In genomic region chr4:114399085-114399484, GRCh38 we compare ENCODE assay signal across 28 cellular contexts.
A peak's percentile ranks its signal among the peaks of the same experiment; 100 is the strongest.
DNase-seq lines count a peak whose midpoint lies in the region; ATAC-seq and TF ChIP-seq lines count a peak whose summit lies in the region.
"Had no signal": no experiment of that assay in that cellular context is flagged by ENCODE, and none has a peak within 500 bp of the region (broad histone marks: within the 10 kb centered on the region; RNA-seq: fewer than 3 reads in every experiment).

No MANE protein-coding gene starts in this region.

- H3K23ac ChIP-seq in mesenchymal stem cell (ENCODE audit: low read length in 2 of 2), result no peak overlapping the region

- no peaks in the 10 kb centered on the region for H3K9me3 ChIP-seq in mesenchymal stem cell (ENCODE audit: control insufficient read depth, low read length)
- H3K9me3 ChIP-seq: esophagus muscularis mucosa, MG63, spleen, testis had no signal

- no peak overlapping the region for H4K8ac ChIP-seq in mesenchymal stem cell (ENCODE audit: low read length)

- H3K27me3 ChIP-seq in mesenchymal stem cell (ENCODE audit: control insufficient read depth in 1 of 2, insufficient read depth in 1 of 2, low read length in 2 of 2), result peaks cover 0 to 7% of the 10 kb centered on the region in 2 experiments
- H3K27me3 ChIP-seq: esophagus muscularis mucosa, spleen, testis had no signal

- H2AFZ ChIP-seq in mesenchymal stem cell (ENCODE audit: low read depth, low read length), result no peak overlapping the region

- no peak overlapping the region for H3K4me3 ChIP-seq in epithelial cell of proximal tubule (ENCODE audit: low read depth, low read length)
- H3K4me3 ChIP-seq in mesenchymal stem cell (ENCODE audit: insufficient read depth in 1 of 2, low read depth in 1 of 2, low read length in 2 of 2), result no peak overlapping the region
- H3K4me3 ChIP-seq: esophagus muscularis mucosa, MG63, spleen, testis had no signal

- H3K27ac ChIP-seq in mesenchymal stem cell (ENCODE audit: low read length, poor library complexity, severe bottlenecking), result peak overlapping the region; percentile 6
- H3K27ac ChIP-seq: esophagus muscularis mucosa, spleen, testis had no signal

- H2BK12ac ChIP-seq in mesenchymal stem cell (ENCODE audit: low read length in 2 of 2), result no peak overlapping the region

- H3K14ac ChIP-seq in mesenchymal stem cell (ENCODE audit: low read length in 2 of 2), result peak overlapping the region in 1 of 2 experiments; percentile 23

- no peak for ATAC-seq in HG02852 (IDR thresholded peaks at IDR 0.05; ENCODE audit: unreplicated experiment)
- ATAC-seq in activated CD4-positive, CD25-positive, alpha-beta regulatory T cell treated with anti-CD3 and anti-CD28 coated beads, Interleukin-2, amount 50 U/mL, for 24 hours, result no peak
- no peak for ATAC-seq in HG03139 (IDR thresholded peaks at IDR 0.05; ENCODE audit: unreplicated experiment)
- ATAC-seq: left lobe of liver, PC-3, right cardiac atrium had no signal

- 72% methylated on average over 6 of the region's 6 CpGs for WGBS in mesenchymal stem cell

- H3K18ac ChIP-seq in mesenchymal stem cell (ENCODE audit: low read depth in 1 of 2, low read length in 2 of 2), result no peak overlapping the region

- no peak overlapping the region for H3K4me2 ChIP-seq in mesenchymal stem cell (ENCODE audit: low read length, poor library complexity, severe bottlenecking)

- no peak overlapping the region for H2BK120ac ChIP-seq in mesenchymal stem cell (ENCODE audit: low read depth, low read length)

- DNase-seq in ELF-1 (ENCODE audit: low read depth, low spot score), result peak; percentile 68
- peak; percentile 67 for DNase-seq in NCI-H146 (lab: John Stamatoyannopoulos, UW)
- no peak for DNase-seq in epithelial cell of proximal tubule (ENCODE audit: low read depth)
- no peak for DNase-seq in mesenchymal stem cell
- DNase-seq in activated CD4-positive, alpha-beta T cell treated with anti-CD3 and anti-CD28 coated beads, Interleukin-2, amount 50 U/mL, for 4 hours, result no peak
- DNase-seq: activated CD4-positive, alpha-beta T cell treated with anti-CD3 and anti-CD28 coated beads for 48 hours; activated T-cell treated with anti-CD3 and anti-CD28 coated beads, Interleukin-2, amount 50 U/mL, for 24 hours; Calu3; DMS79; foreskin fibroblast; GDM1; KG1; MG63; NCI-H1105 treated with DMSO at 0.1 percent for 48 hours; NCI-H2029 treated with DMSO at 0.1 percent for 48 hours; NCI-H524 treated with DMSO at 0.1 percent for 48 hours; PC-3; SHP77; spleen; stimulated activated CD4-positive, alpha-beta T cell treated with anti-CD3 and anti-CD28 coated beads, Interleukin-2, amount 100 ng/mL, for 24 hours; stimulated activated CD8-positive, alpha-beta memory T cell treated with anti-CD3 and anti-CD28 coated beads, Interleukin-4, amount 100 ng/mL, for 48 hours; testis had no signal

- no peak overlapping the region for H3K9ac ChIP-seq in mesenchymal stem cell (ENCODE audit: low read length)

- H2BK15ac ChIP-seq in mesenchymal stem cell (ENCODE audit: low read depth, poor library complexity, severe bottlenecking), result no peak overlapping the region

- H3K4ac ChIP-seq in mesenchymal stem cell (ENCODE audit: low read depth in 1 of 2, low read length in 2 of 2), result no peak overlapping the region

- peak; percentile 42 for TF ChIP-seq CTCF in epithelial cell of proximal tubule (conservative IDR thresholded peaks at IDR 0.05; ENCODE audit: low read depth, low read length)

- H3K79me1 ChIP-seq in mesenchymal stem cell (replicated peaks; ENCODE audit: low read length, poor library complexity, severe bottlenecking), result no peaks in the 10 kb centered on the region

- H4K91ac ChIP-seq in mesenchymal stem cell (ENCODE audit: low read length), result no peak overlapping the region

- H3K4me1 ChIP-seq in mesenchymal stem cell (ENCODE audit: control insufficient read depth, insufficient read depth, low read depth, low read length), result peaks cover 8% of the 10 kb centered on the region
- H3K4me1 ChIP-seq: esophagus muscularis mucosa, spleen, testis had no signal

- H2BK5ac ChIP-seq in mesenchymal stem cell (ENCODE audit: low read depth, low read length, poor library complexity, severe bottlenecking), result no peak overlapping the region

- H2AK5ac ChIP-seq in mesenchymal stem cell (ENCODE audit: low read length, severe bottlenecking), result no peak overlapping the region

- H3K36me3 ChIP-seq in mesenchymal stem cell (ENCODE audit: control insufficient read depth in 1 of 2, insufficient read depth in 2 of 2, low read depth in 1 of 2, low read length in 2 of 2), result no peaks in the 10 kb centered on the region
- H3K36me3 ChIP-seq: esophagus muscularis mucosa, MG63, spleen had no signal

Comparison
In these comparisons a context has a peak if more than half of its experiments do, and no peak if none do; other contexts are left out.
1. DNase-seq: peak in ELF-1 (single experiment) and NCI-H146 (single experiment); none in epithelial cell of proximal tubule (single experiment), mesenchymal stem cell (single experiment) and activated CD4-positive, alpha-beta T cell treated with anti-CD3 and anti-CD28 coated beads, Interleukin-2, amount 50 U/mL, for 4 hours (0 of 2).